1 cellular context compared by ENCODE assay signal in genomic region chr6:150005761-150006651, GRCh38.
TF ChIP-seq lines count a peak whose summit lies in the region.

No MANE protein-coding gene starts in this region.

TF ChIP-seq in GM12878, 131 proteins besides CTCF, POLR2A, EP300 and RAD21 (continued from another document):
- TF ChIP-seq ZNF592 (IDR thresholded peaks at IDR 0.05), result no peak
- TF ChIP-seq YBX1 (IDR thresholded peaks at IDR 0.05), result no peak
- no peak for TF ChIP-seq MTA3 (IDR thresholded peaks at IDR 0.05; ENCODE audit: borderline replicate concordance, low read length)
- no peak for TF ChIP-seq E4F1 (IDR thresholded peaks at IDR 0.05; ENCODE audit: borderline replicate concordance, partially characterized antibody)
- TF ChIP-seq E2F8 (IDR thresholded peaks at IDR 0.05; ENCODE audit: low read depth, partially characterized antibody), result no peak
- no peak for TF ChIP-seq ZBED1 (IDR thresholded peaks at IDR 0.05; ENCODE audit: borderline replicate concordance)
- TF ChIP-seq POU2F2 (IDR thresholded peaks at IDR 0.05; ENCODE audit: borderline replicate concordance, low read depth, low read length), result no peak
- TF ChIP-seq BCLAF1 (IDR thresholded peaks at IDR 0.05), result no peak
